In genomic region chr12:121600702-121601336, GRCh38 we compare ENCODE assay signal across 16 cellular contexts.
"Had no signal": no experiment of that assay in that cellular context is flagged by ENCODE, and none has a peak within 500 bp of the region (broad histone marks: within the 10 kb centered on the region; RNA-seq: fewer than 3 reads in every experiment).

No MANE protein-coding gene starts in this region.

- ATAC-seq: activated CD4-positive, CD25-positive, alpha-beta regulatory T cell treated with anti-CD3 and anti-CD28 coated beads, Interleukin-2, amount 50 U/mL, for 24 hours; activated T-cell treated with anti-CD3 and anti-CD28 coated beads, Interleukin-2, amount 50 U/mL, for 72 hours; gastroesophageal sphincter; stimulated activated naive CD8-positive, alpha-beta T cell treated with anti-CD3 and anti-CD28 coated beads, Interleukin-15, amount 100 ng/mL, for 72 hours had no signal

- H3K27ac ChIP-seq: esophagus muscularis mucosa, gastroesophageal sphincter, upper lobe of left lung had no signal

- H3K9me3 ChIP-seq: esophagus muscularis mucosa, gastroesophageal sphincter, upper lobe of left lung had no signal

- DNase-seq: activated CD4-positive, alpha-beta T cell treated with anti-CD3 and anti-CD28 coated beads, Interleukin-2, amount 50 U/mL, for 1 hour; activated CD8-positive, alpha-beta memory T cell treated with anti-CD3 and anti-CD28 coated beads for 24 hours; activated gamma-delta T cell; activated T-cell treated with anti-CD3 and anti-CD28 coated beads, Interleukin-2, amount 50 U/mL, for 72 hours; effector CD8-positive, alpha-beta T cell; nucleus accumbens; stimulated activated CD4-positive, alpha-beta T cell treated with anti-CD3 and anti-CD28 coated beads, Interleukin-4, amount 100 ng/mL, for 1 hour; stimulated activated naive CD8-positive, alpha-beta T cell treated with anti-CD3 and anti-CD28 coated beads, Interleukin-15, amount 100 ng/mL, for 72 hours; T-helper 9 cell; upper lobe of left lung had no signal

- H3K27me3 Mint-ChIP-seq: activated naive CD4-positive, alpha-beta T cell treated with anti-CD3 and anti-CD28 coated beads, Interleukin-2, amount 50 U/mL, for 24 hours; stimulated activated naive CD8-positive, alpha-beta T cell treated with anti-CD3 and anti-CD28 coated beads, Interleukin-15, amount 100 ng/mL, for 72 hours had no signal

- H3K9me3 Mint-ChIP-seq: activated naive CD4-positive, alpha-beta T cell treated with anti-CD3 and anti-CD28 coated beads, Interleukin-2, amount 50 U/mL, for 24 hours; activated T-cell treated with anti-CD3 and anti-CD28 coated beads, Interleukin-2, amount 50 U/mL, for 72 hours; dendritic cell treated with granulocyte-macrophage colony-stimulating factor and Interleukin-4, amounts not matched to agents 40 ng/mL and 50 ng/mL, for 4 days; stimulated activated naive CD8-positive, alpha-beta T cell treated with anti-CD3 and anti-CD28 coated beads, Interleukin-15, amount 100 ng/mL, for 72 hours had no signal

- H3K4me1 Mint-ChIP-seq: stimulated activated naive CD8-positive, alpha-beta T cell treated with anti-CD3 and anti-CD28 coated beads, Interleukin-15, amount 100 ng/mL, for 72 hours had no signal

- H3K4me3 ChIP-seq: esophagus muscularis mucosa, gastroesophageal sphincter, upper lobe of left lung had no signal

- H3K36me3 ChIP-seq: esophagus muscularis mucosa, gastroesophageal sphincter, upper lobe of left lung had no signal

- H3K4me1 ChIP-seq: esophagus muscularis mucosa, gastroesophageal sphincter, upper lobe of left lung had no signal

- H3K4me3 Mint-ChIP-seq: activated naive CD4-positive, alpha-beta T cell treated with anti-CD3 and anti-CD28 coated beads, Interleukin-2, amount 50 U/mL, for 24 hours; activated T-cell treated with anti-CD3 and anti-CD28 coated beads, Interleukin-2, amount 50 U/mL, for 72 hours; dendritic cell treated with granulocyte-macrophage colony-stimulating factor and Interleukin-4, amounts not matched to agents 40 ng/mL and 50 ng/mL, for 4 days; nephron; stimulated activated naive CD8-positive, alpha-beta T cell treated with anti-CD3 and anti-CD28 coated beads, Interleukin-15, amount 100 ng/mL, for 72 hours had no signal

- H3K27me3 ChIP-seq: esophagus muscularis mucosa, gastroesophageal sphincter, upper lobe of left lung had no signal

- H3K27ac Mint-ChIP-seq: activated naive CD4-positive, alpha-beta T cell treated with anti-CD3 and anti-CD28 coated beads, Interleukin-2, amount 50 U/mL, for 24 hours; activated T-cell treated with anti-CD3 and anti-CD28 coated beads, Interleukin-2, amount 50 U/mL, for 72 hours; dendritic cell treated with granulocyte-macrophage colony-stimulating factor and Interleukin-4, amounts not matched to agents 40 ng/mL and 50 ng/mL, for 4 days had no signal
